ENCODE assay signal across 8 cellular contexts in the genomic region with DNA sequence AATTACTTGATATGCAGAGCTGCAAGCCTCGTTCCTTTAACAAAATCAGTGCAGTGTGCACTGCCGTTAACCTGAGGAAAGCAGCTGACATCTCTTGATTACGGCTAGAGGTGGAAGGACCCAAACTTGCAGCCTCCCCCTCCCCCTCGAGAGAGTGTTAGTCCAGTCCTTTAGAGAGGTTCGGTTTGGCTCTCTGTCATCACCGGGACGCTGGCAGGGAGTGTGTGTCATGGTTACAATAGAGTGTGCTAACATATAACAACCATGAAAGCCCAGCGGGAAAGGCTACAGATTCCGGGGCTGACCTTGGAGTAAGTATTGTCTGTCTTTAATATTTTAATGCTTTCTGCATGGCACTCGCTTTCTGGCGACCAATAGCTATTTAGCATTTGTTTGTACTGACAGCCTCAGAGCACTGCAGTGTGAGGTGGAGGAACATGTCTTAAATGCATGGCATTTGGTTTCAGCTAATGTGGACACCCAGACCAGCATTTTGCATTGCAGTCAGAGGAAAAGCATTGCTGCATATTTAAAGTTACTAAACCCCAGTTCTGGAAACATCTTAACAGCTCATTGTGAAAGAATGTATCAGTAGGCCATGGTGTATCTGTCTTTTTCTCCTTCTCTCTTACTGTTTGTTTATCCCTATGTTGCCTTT.
DNase-seq lines count a peak whose midpoint lies in the region; ATAC-seq and TF ChIP-seq lines count a peak whose summit lies in the region.

No MANE protein-coding gene starts in this region.

- H3K27ac Mint-ChIP-seq in activated naive CD8-positive, alpha-beta T cell treated with anti-CD3 and anti-CD28 coated beads, Interleukin-2, amount 50 U/mL, for 24 hours, result no peak overlapping the region

- H3K9me3 Mint-ChIP-seq in activated naive CD8-positive, alpha-beta T cell treated with anti-CD3 and anti-CD28 coated beads, Interleukin-2, amount 50 U/mL, for 24 hours, result no peaks in the 10 kb centered on the region

- DNase-seq in choroid plexus epithelial cell (ENCODE audit: low read depth) (peak; percentile 84), left lung (peak in 1 of 2 donors; percentile 47), superior temporal gyrus (ENCODE audit: extremely low spot score) (peak; percentile 75), NCI-H2081 treated with DMSO at 0.1 percent for 48 hours (lab: John Stamatoyannopoulos, UW) (no peak), SIG-M5 (lab: John Stamatoyannopoulos, UW) (no peak), DMS 273 (lab: John Stamatoyannopoulos, UW; ENCODE audit: unreplicated experiment) (no peak)
- no peak for DNase-seq in activated naive CD8-positive, alpha-beta T cell treated with anti-CD3 and anti-CD28 coated beads, Interleukin-2, amount 50 U/mL, for 24 hours

- H3K9ac ChIP-seq in HUES64 (ENCODE audit: low read depth, low read length), result peak overlapping the region; percentile 22

- H3K4me3 ChIP-seq in HUES64 (ENCODE audit: low read length) (peak overlapping the region; percentile 43), choroid plexus epithelial cell (ENCODE audit: low read depth, low read length) (peak overlapping the region; percentile 62), left lung (peak overlapping the region; percentile 20 to 21)

- H3K4me3 Mint-ChIP-seq in activated naive CD8-positive, alpha-beta T cell treated with anti-CD3 and anti-CD28 coated beads, Interleukin-2, amount 50 U/mL, for 24 hours, result no peak overlapping the region

- H3K27me3 Mint-ChIP-seq in activated naive CD8-positive, alpha-beta T cell treated with anti-CD3 and anti-CD28 coated beads, Interleukin-2, amount 50 U/mL, for 24 hours, result peaks cover 6% of the 10 kb centered on the region

- no peaks in the 10 kb centered on the region for H3K36me3 Mint-ChIP-seq in activated naive CD8-positive, alpha-beta T cell treated with anti-CD3 and anti-CD28 coated beads, Interleukin-2, amount 50 U/mL, for 24 hours (ENCODE audit: low read depth)

- no peaks in the 10 kb centered on the region for H3K36me3 ChIP-seq in HUES64 (ENCODE audit: insufficient read depth, low read length)
- H3K36me3 ChIP-seq in left lung, result no peaks in the 10 kb centered on the region

- ATAC-seq in left lung, result peak; percentile 61
- no peak for ATAC-seq in activated naive CD8-positive, alpha-beta T cell treated with anti-CD3 and anti-CD28 coated beads, Interleukin-2, amount 50 U/mL, for 24 hours

- H3K27me3 ChIP-seq in HUES64 (ENCODE audit: insufficient read depth, low read length) (no peaks in the 10 kb centered on the region), left lung (no peaks in the 10 kb centered on the region)

- no peak for TF ChIP-seq CTCF in choroid plexus epithelial cell (conservative IDR thresholded peaks at IDR 0.05; ENCODE audit: low read depth, low read length)
- TF ChIP-seq CTCF in left lung (IDR thresholded peaks at IDR 0.05), result no peak

- H3K4me1 ChIP-seq in HUES64 (ENCODE audit: insufficient read depth, low read length) (peaks cover 52% of the 10 kb centered on the region), left lung (peaks cover 4 to 27% of the 10 kb centered on the region in 2 donors)

- no peaks in the 10 kb centered on the region for H3K9me3 ChIP-seq in HUES64 (ENCODE audit: insufficient read depth, low read depth, low read length)
- no peaks in the 10 kb centered on the region for H3K9me3 ChIP-seq in left lung

- no peaks in the 10 kb centered on the region for H3K4me1 Mint-ChIP-seq in activated naive CD8-positive, alpha-beta T cell treated with anti-CD3 and anti-CD28 coated beads, Interleukin-2, amount 50 U/mL, for 24 hours

- 10% methylated on average over 11 of the region's 11 CpGs for WGBS in HUES64

- H3K27ac ChIP-seq in HUES64 (ENCODE audit: low read depth, low read length) (peak overlapping the region; percentile 64), left lung (peak overlapping the region; percentile 65 to 84)

- intact Hi-C loops in left lung (cut with DNase I), result no loop called here

Comparison
In these comparisons a context has a peak if more than half of its experiments do, and no peak if none do; other contexts are left out.
1. DNase-seq: peak in choroid plexus epithelial cell (single experiment) and superior temporal gyrus (single experiment); none in NCI-H2081 treated with DMSO at 0.1 percent for 48 hours (single experiment), activated naive CD8-positive, alpha-beta T cell treated with anti-CD3 and anti-CD28 coated beads, Interleukin-2, amount 50 U/mL, for 24 hours (single experiment), SIG-M5 (single experiment) and DMS 273 (single experiment).
2. Peak in every context shown above with its lines, with median percentiles within 50 percentile points of each other: H3K4me3 ChIP-seq.